ENCODE assay signal across 13 cellular contexts in the genomic region with DNA sequence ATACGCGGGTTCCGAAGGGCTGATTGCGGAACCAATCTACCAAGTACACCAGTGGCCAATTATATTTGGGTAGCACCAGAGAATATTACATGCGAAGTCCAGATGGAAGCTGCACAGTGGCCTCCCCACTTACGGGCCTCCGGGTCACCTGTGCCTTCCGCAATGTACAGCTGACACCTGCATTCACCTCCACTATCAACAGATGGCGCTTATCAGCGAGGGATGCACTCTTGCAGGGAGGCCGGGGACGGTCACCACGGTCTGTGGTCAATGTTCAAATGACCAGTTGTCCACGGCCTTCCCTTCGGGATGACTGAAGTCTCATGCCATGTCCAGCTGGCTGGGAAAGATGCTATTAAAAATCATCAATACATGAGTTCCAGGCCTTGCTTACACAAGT. TPM values are rescaled to one million over a fixed set of nuclear protein-coding genes. Genes with fewer than 3 reads are reported as not detected.
DNase-seq lines count a peak whose midpoint lies in the region; ATAC-seq and TF ChIP-seq lines count a peak whose summit lies in the region.
"Had no signal": no experiment of that assay in that cellular context is flagged by ENCODE, and none has a peak within 500 bp of the region (broad histone marks: within the 10 kb centered on the region; RNA-seq: fewer than 3 reads in every experiment).

No MANE protein-coding gene starts in this region.

- no peak overlapping the region for H3K4me3 ChIP-seq in epithelial cell of esophagus (ENCODE audit: low read length)
- H3K4me3 ChIP-seq in prostate gland, result no peak overlapping the region

- 83% methylated on average over 15 of the region's 15 CpGs for WGBS in prostate gland

- no peaks in the 10 kb centered on the region for H3K36me3 ChIP-seq in prostate gland

- H3K27me3 ChIP-seq in prostate gland (replicated peaks; ENCODE audit: insufficient read depth), result no peaks in the 10 kb centered on the region

- H3K9me3 ChIP-seq in prostate gland, result no peaks in the 10 kb centered on the region

- ATAC-seq in HG02610 (IDR thresholded peaks at IDR 0.05; ENCODE audit: unreplicated experiment), result no peak

- TF ChIP-seq CTCF in GM12872 (IDR thresholded peaks at IDR 0.05; ENCODE audit: insufficient read depth, low read depth, low read length), result peak; percentile 46
- TF ChIP-seq CTCF in epithelial cell of esophagus (IDR thresholded peaks at IDR 0.05; ENCODE audit: insufficient read depth, low read depth, low read length, missing control alignments), result peak; percentile 13
- peak in 2 of 4 experiments; percentile 18 for TF ChIP-seq CTCF in prostate gland (IDR thresholded peaks at IDR 0.05)

- intact Hi-C loops in prostate gland (cut with DNase I), result no loop called here

- no peaks in the 10 kb centered on the region for H3K4me1 ChIP-seq in prostate gland (replicated peaks)

- TF ChIP-seq POLR2A in prostate gland (IDR thresholded peaks at IDR 0.05), result no peak

- DNase-seq in NCI-H146 treated with DMSO at 0.1 percent for 48 hours (lab: John Stamatoyannopoulos, UW; ENCODE audit: unreplicated experiment) (peak; percentile 30), epithelial cell of esophagus (ENCODE audit: low read depth) (peak; percentile 4), prostate gland (ENCODE audit: low spot score) (peak; percentile 10), NCI-H1436 treated with DMSO at 0.1 percent for 48 hours (lab: John Stamatoyannopoulos, UW) (no peak), GDM1 (lab: John Stamatoyannopoulos, UW) (no peak)
- DNase-seq: activated naive CD4-positive, alpha-beta T cell; cerebellar nuclear complex; left cardiac atrium; NCI-H2227 treated with DMSO at 0.1 percent for 48 hours; occipital lobe; stimulated activated CD4-positive, alpha-beta T cell treated with anti-CD3 and anti-CD28 coated beads, Interleukin-4, amount 100 ng/mL, for 1 hour had no signal

- no peak overlapping the region for H3K27ac ChIP-seq in prostate gland

RNA-seq across cellular contexts. Expression of a gene that starts 47.6 kb away (rescaled TPM):
- under 1 TPM; 0.59 to 0.91 TPM for total RNA-seq in prostate gland

Comparison
In these comparisons a context has a peak if more than half of its experiments do, and no peak if none do; other contexts are left out.
1. DNase-seq: peak in NCI-H146 treated with DMSO at 0.1 percent for 48 hours (single experiment), epithelial cell of esophagus (single experiment) and prostate gland (single experiment); none in NCI-H1436 treated with DMSO at 0.1 percent for 48 hours (single experiment) and GDM1 (single experiment).